ENCODE assay signal across 16 cellular contexts in the genomic region with DNA sequence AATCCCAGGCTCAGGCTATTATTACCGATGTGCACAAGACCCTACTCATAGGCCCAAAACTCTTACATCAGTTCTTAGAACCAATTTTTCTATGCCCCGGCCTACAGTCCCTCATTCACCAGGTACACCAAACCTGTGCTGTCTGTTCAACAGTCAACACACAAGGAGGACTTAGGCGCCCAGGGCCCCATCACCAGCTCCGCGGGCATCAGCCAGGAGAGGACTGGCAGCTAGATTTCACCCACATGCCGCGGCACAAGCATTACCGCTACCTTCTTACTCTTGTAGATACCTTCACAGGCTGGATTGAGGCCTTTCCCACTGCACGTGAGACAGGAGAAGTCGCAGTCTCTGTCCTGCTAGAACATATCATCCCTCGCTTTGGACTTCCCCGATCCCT.
DNase-seq lines count a peak whose midpoint lies in the region; ATAC-seq and TF ChIP-seq lines count a peak whose summit lies in the region.
"Had no signal": no experiment of that assay in that cellular context is flagged by ENCODE, and none has a peak within 500 bp of the region (broad histone marks: within the 10 kb centered on the region; RNA-seq: fewer than 3 reads in every experiment).

No MANE protein-coding gene starts in this region.

- POLR2A ChIA-PET in GM10248 (lab: Yijun Ruan, JAX) = no interaction called here

- TF ChIP-seq CTCF in GM10248 (IDR thresholded peaks at IDR 0.05; ENCODE audit: control extremely low read depth, extremely low read depth, low read depth, missing control alignments) (no peak), chondrocyte (IDR thresholded peaks at IDR 0.05) (no peak), nephron progenitor cell (IDR thresholded peaks at IDR 0.05) (no peak)

- no peaks in the 10 kb centered on the region for H3K27me3 Mint-ChIP-seq in chondrocyte (ENCODE audit: low read depth)
- H3K27me3 Mint-ChIP-seq in nephron progenitor cell (ENCODE audit: low read depth, poor library complexity) = no peaks in the 10 kb centered on the region
- H3K27me3 Mint-ChIP-seq: B cell had no signal

- intact Hi-C loops in posterior vena cava (cut with DNase I) = no loop called here

- ATAC-seq in HG02870 (IDR thresholded peaks at IDR 0.05; ENCODE audit: unreplicated experiment) = no peak
- ATAC-seq: CD8-positive, alpha-beta T cell; HCT116 had no signal

- H3K4me3 Mint-ChIP-seq in chondrocyte (ENCODE audit: unreplicated experiment) (no peak overlapping the region), nephron progenitor cell (no peak overlapping the region)
- H3K4me3 Mint-ChIP-seq: B cell; CD4-positive, CD25-positive, alpha-beta regulatory T cell; CD8-positive, alpha-beta T cell had no signal

- H3K4me1 Mint-ChIP-seq in chondrocyte (ENCODE audit: low read depth) (no peaks in the 10 kb centered on the region), nephron progenitor cell (no peaks in the 10 kb centered on the region)
- H3K4me1 Mint-ChIP-seq: B cell; CD4-positive, CD25-positive, alpha-beta regulatory T cell had no signal

- H3K27ac Mint-ChIP-seq in chondrocyte (ENCODE audit: unreplicated experiment) (no peak overlapping the region), nephron progenitor cell (peak overlapping the region; percentile 86)
- H3K27ac Mint-ChIP-seq: B cell; CD4-positive, CD25-positive, alpha-beta regulatory T cell; CD8-positive, alpha-beta T cell had no signal

- H3K9me3 Mint-ChIP-seq in chondrocyte (ENCODE audit: low read depth) = peaks cover 38% of the 10 kb centered on the region
- peaks cover 71% of the 10 kb centered on the region for H3K9me3 Mint-ChIP-seq in nephron progenitor cell

- peaks cover 2% of the 10 kb centered on the region for H3K36me3 Mint-ChIP-seq in chondrocyte (ENCODE audit: low read depth)
- H3K36me3 Mint-ChIP-seq in nephron progenitor cell (ENCODE audit: low read depth) = peaks cover 29% of the 10 kb centered on the region
- H3K36me3 Mint-ChIP-seq: CD4-positive, CD25-positive, alpha-beta regulatory T cell; CD8-positive, alpha-beta T cell had no signal

- CTCF ChIA-PET in GM10248 (lab: Yijun Ruan, JAX) = no interaction called here

- DNase-seq in GM10248 (ENCODE audit: extremely low spot score) (peak; percentile 3), chondrocyte (ENCODE audit: low spot score) (peak; percentile 81), nephron progenitor cell (no peak), posterior vena cava (ENCODE audit: low spot score) (peak; percentile 58)
- no peak for DNase-seq in stimulated activated naive CD4-positive, alpha-beta T cell treated with Interleukin-2 at 50 U/mL for 16 hours (lab: John Stamatoyannopoulos, UW)
- DNase-seq in effector CD8-positive, alpha-beta T cell (lab: John Stamatoyannopoulos, UW) = no peak
- DNase-seq: CD4-positive, CD25-positive, alpha-beta regulatory T cell; CD8-positive, alpha-beta T cell; DMS 273 treated with DMSO at 0.1 percent for 48 hours; DMS79; EL; GDM1; GOT3 had no signal

Comparison
In these comparisons a context has a peak if more than half of its experiments do, and no peak if none do; other contexts are left out.
1. DNase-seq: peak in GM10248 (single experiment), chondrocyte (single experiment) and posterior vena cava (single experiment); none in nephron progenitor cell (single experiment), stimulated activated naive CD4-positive, alpha-beta T cell treated with Interleukin-2 at 50 U/mL for 16 hours (single experiment) and effector CD8-positive, alpha-beta T cell (single experiment).